In the genomic region with DNA sequence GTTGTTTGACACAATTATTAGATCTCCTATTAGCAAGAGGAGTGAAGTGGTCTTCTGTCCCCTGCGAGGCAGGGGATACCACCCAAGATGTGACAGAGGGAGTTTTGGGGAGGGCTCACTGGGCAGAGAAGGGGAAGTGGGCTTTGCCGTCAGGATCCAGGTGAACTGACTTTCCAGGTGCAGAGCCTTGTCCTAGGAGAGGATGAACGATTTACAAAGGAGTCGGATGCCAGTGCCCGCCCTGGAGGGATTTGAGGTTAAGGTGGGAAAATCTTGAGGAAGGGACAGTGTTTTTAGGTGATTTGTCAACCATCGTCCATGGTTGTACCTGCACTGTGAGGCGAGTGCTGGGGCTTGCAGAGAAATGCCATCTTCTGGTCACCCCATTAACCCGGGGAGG, we compare ENCODE assay signal across 21 cellular contexts.
DNase-seq lines count a peak whose midpoint lies in the region; ATAC-seq and TF ChIP-seq lines count a peak whose summit lies in the region.
"Had no signal": no experiment of that assay in that cellular context is flagged by ENCODE, and none has a peak within 500 bp of the region (broad histone marks: within the 10 kb centered on the region; RNA-seq: fewer than 3 reads in every experiment).

No MANE protein-coding gene starts in this region.

- no peak overlapping the region for H3T11ph ChIP-seq in H9 (ENCODE audit: low read length)

- H3K4ac ChIP-seq in H9 (ENCODE audit: low read depth, low read length), result no peak overlapping the region

- H3K27ac ChIP-seq in H9 (ENCODE audit: insufficient read length, low read depth, low read length) (no peak overlapping the region), PC-3 (ENCODE audit: low read length) (no peak overlapping the region)
- H3K27ac ChIP-seq: BLaER1 had no signal

- no peak overlapping the region for H2BK120ac ChIP-seq in H9 (ENCODE audit: low read depth, low read length, poor library complexity, severe bottlenecking)

- no peak overlapping the region for H4K5ac ChIP-seq in H9 (ENCODE audit: insufficient read length, low read depth, low read length)

- no peaks in the 10 kb centered on the region for H3K79me1 ChIP-seq in H9 (ENCODE audit: insufficient read depth, low read depth, low read length, poor library complexity, severe bottlenecking)

- H3K9me3 ChIP-seq in H9 (ENCODE audit: control insufficient read depth, low read depth, low read length), result no peaks in the 10 kb centered on the region
- H3K9me3 ChIP-seq in PC-3 (ENCODE audit: low read length), result no peaks in the 10 kb centered on the region
- H3K9me3 ChIP-seq: BE2C, BLaER1 had no signal

- no peak for DNase-seq in H9
- peak; percentile 57 for DNase-seq in mesenteric fat pad (ENCODE audit: low spot score)
- DNase-seq in posterior vena cava (ENCODE audit: low spot score), result peak; percentile 51
- no peak for DNase-seq in PC-3
- DNase-seq in nephron progenitor cell, result no peak
- no peak for DNase-seq in osteocyte (ENCODE audit: extremely low spot score, unreplicated experiment)
- DNase-seq: 8988T; ACHN; BE2C; C1 segment of cervical spinal cord; CD4-positive, alpha-beta memory T cell; CD4-positive, CD25-positive, alpha-beta regulatory T cell; CD8-positive, alpha-beta memory T cell; COR-L47; DMS 273 treated with DMSO at 0.1 percent for 48 hours; DMS153; DMS53; DND-41; GF-D8 had no signal

- H3K14ac ChIP-seq in H9 (ENCODE audit: insufficient read depth, low read length), result no peak overlapping the region

- no peaks in the 10 kb centered on the region for H3K23me2 ChIP-seq in H9 (ENCODE audit: insufficient read length, low read depth, low read length, poor library complexity, severe bottlenecking)

- no peaks in the 10 kb centered on the region for H3K9me2 ChIP-seq in PC-3 (replicated peaks; ENCODE audit: low read length)

- intact Hi-C loops in posterior vena cava (cut with DNase I) (no loop called here), PC-3 (cut with micrococcal nuclease) (no loop called here)

- POLR2A ChIA-PET in PC-3 (lab: Charles Lee; ENCODE audit: unreplicated experiment), result no interaction called here

- H2AK5ac ChIP-seq in H9 (ENCODE audit: insufficient read length, low read length), result no peak overlapping the region

- no peak overlapping the region for H3K23ac ChIP-seq in H9 (ENCODE audit: insufficient read length, low read depth, low read length)

- no peak overlapping the region for H2AFZ ChIP-seq in H9 (ENCODE audit: low read length)
- no peak overlapping the region for H2AFZ ChIP-seq in PC-3 (ENCODE audit: low read length)

- H3K27ac Mint-ChIP-seq in H9 (peak overlapping the region in 2 of 3 experiments; percentile 7 to 18; a peak in 2 of 7 replicates), nephron progenitor cell (no peak overlapping the region), osteocyte (ENCODE audit: unreplicated experiment) (no peak overlapping the region)
- H3K27ac Mint-ChIP-seq: CD14-positive monocyte; CD4-positive, CD25-positive, alpha-beta regulatory T cell; CD8-positive, alpha-beta memory T cell had no signal

- no peak overlapping the region for H2BK5ac ChIP-seq in H9 (ENCODE audit: insufficient read length, low read length)

- H3K56ac ChIP-seq in H9 (ENCODE audit: insufficient read length, low read depth, low read length), result no peak overlapping the region

- H2BK12ac ChIP-seq in H9 (ENCODE audit: insufficient read length, low read depth, low read length), result no peak overlapping the region

- H3K18ac ChIP-seq in H9 (ENCODE audit: insufficient read length, low read depth, low read length), result no peak overlapping the region

- peaks cover 37 to 52% of the 10 kb centered on the region in 2 experiments for H3K4me1 Mint-ChIP-seq in H9
- peaks cover 24% of the 10 kb centered on the region for H3K4me1 Mint-ChIP-seq in nephron progenitor cell
- H3K4me1 Mint-ChIP-seq in osteocyte (ENCODE audit: unreplicated experiment), result peaks cover 8% of the 10 kb centered on the region
- H3K4me1 Mint-ChIP-seq: CD14-positive monocyte; CD4-positive, alpha-beta memory T cell; CD4-positive, CD25-positive, alpha-beta regulatory T cell; CD8-positive, alpha-beta memory T cell had no signal

- H4K20me1 ChIP-seq in H9 (ENCODE audit: control insufficient read depth, insufficient read depth, insufficient read length) (no peaks in the 10 kb centered on the region), PC-3 (ENCODE audit: low read length) (no peaks in the 10 kb centered on the region)
- H4K20me1 ChIP-seq: BLaER1 had no signal

- H3K9me3 Mint-ChIP-seq in H9, result peaks cover 2 to 6% of the 10 kb centered on the region in 2 experiments; a peak in 4 of 5 replicates
- no peaks in the 10 kb centered on the region for H3K9me3 Mint-ChIP-seq in nephron progenitor cell
- H3K9me3 Mint-ChIP-seq in osteocyte (ENCODE audit: unreplicated experiment), result peaks cover 4% of the 10 kb centered on the region

- CTCF ChIA-PET in PC-3 (lab: Charles Lee), result no interaction called here

- no peaks in the 10 kb centered on the region for H3K36me3 ChIP-seq in PC-3 (ENCODE audit: low read depth, low read length)
- H3K36me3 ChIP-seq: BE2C, BLaER1 had no signal

- no peaks in the 10 kb centered on the region; the same call in 1 of the 2 replicates for H3K27me3 Mint-ChIP-seq in H9 (ENCODE audit: low read depth)
- peaks cover 36% of the 10 kb centered on the region for H3K27me3 Mint-ChIP-seq in nephron progenitor cell (ENCODE audit: low read depth, poor library complexity)
- H3K27me3 Mint-ChIP-seq in osteocyte (ENCODE audit: unreplicated experiment), result peaks cover 14% of the 10 kb centered on the region
- H3K27me3 Mint-ChIP-seq: CD4-positive, CD25-positive, alpha-beta regulatory T cell had no signal

- peaks cover 3% of the 10 kb centered on the region; the same call in 1 of the 2 replicates for H3K4me1 ChIP-seq in H9 (ENCODE audit: insufficient read depth, low read length)
- H3K4me1 ChIP-seq in PC-3 (ENCODE audit: insufficient read depth, low read length), result peaks cover 5% of the 10 kb centered on the region
- H3K4me1 ChIP-seq: BE2C, BLaER1 had no signal

- no peak overlapping the region for H3K4me3 ChIP-seq in PC-3 (ENCODE audit: low read length)
- H3K4me3 ChIP-seq: BLaER1 had no signal

- no peak overlapping the region for H2BK15ac ChIP-seq in H9 (ENCODE audit: low read depth, low read length)

- H4K91ac ChIP-seq in H9 (ENCODE audit: insufficient read length, low read depth, low read length), result no peak overlapping the region

- no CpG with 5 or more reads among the region's 8 CpGs for WGBS in H9 (ENCODE audit: extremely low coverage, insufficient read length, low lambda C conversion rate)

- no peak overlapping the region for H4K8ac ChIP-seq in H9 (replicated peaks; ENCODE audit: insufficient read length, low read depth, low read length)

- H3K4me3 Mint-ChIP-seq in H9 (no peak overlapping the region), nephron progenitor cell (no peak overlapping the region), osteocyte (ENCODE audit: unreplicated experiment) (no peak overlapping the region)
- H3K4me3 Mint-ChIP-seq: CD14-positive monocyte; CD4-positive, alpha-beta memory T cell; CD4-positive, CD25-positive, alpha-beta regulatory T cell; CD8-positive, alpha-beta memory T cell had no signal

- H3K36me3 Mint-ChIP-seq in H9 (ENCODE audit: insufficient read depth in 1 of 3, low read depth in 3 of 3) (peaks cover 0 to 2% (median 0%) of the 10 kb centered on the region in 3 experiments; a peak in 1 of 7 replicates), nephron progenitor cell (ENCODE audit: low read depth) (no peaks in the 10 kb centered on the region), osteocyte (ENCODE audit: unreplicated experiment) (no peaks in the 10 kb centered on the region)
- H3K36me3 Mint-ChIP-seq: CD14-positive monocyte; CD4-positive, alpha-beta memory T cell; CD4-positive, CD25-positive, alpha-beta regulatory T cell; CD8-positive, alpha-beta memory T cell had no signal

- no TSS peak for BruUV-seq in PC-3 (replicated peaks; lab: Mats Ljungman, UMichigan)

- TF ChIP-seq CTCF in H9 (conservative IDR thresholded peaks at IDR 0.05) (no peak), PC-3 (conservative IDR thresholded peaks at IDR 0.05; ENCODE audit: low read depth, low read length) (no peak), nephron progenitor cell (IDR thresholded peaks at IDR 0.05) (no peak), osteocyte (IDR thresholded peaks at IDR 0.05) (no peak)

- no peak for ATAC-seq in PC-3

- H3K79me2 ChIP-seq in H9 (ENCODE audit: insufficient read depth, low read length), result no peaks in the 10 kb centered on the region
- no peaks in the 10 kb centered on the region for H3K79me2 ChIP-seq in PC-3 (ENCODE audit: low read length)

- H2BK20ac ChIP-seq in H9 (ENCODE audit: low read depth, low read length, poor library complexity, severe bottlenecking), result no peak overlapping the region

- H3K4me2 ChIP-seq in H9 (ENCODE audit: insufficient read depth, insufficient read length, low read length), result no peak overlapping the region
- H3K4me2 ChIP-seq in PC-3 (ENCODE audit: low read length), result no peak overlapping the region
- H3K4me2 ChIP-seq: BLaER1 had no signal

- H3K9ac ChIP-seq in H9 (ENCODE audit: extremely low read depth, insufficient read length, low read length), result no peak overlapping the region
- H3K9ac ChIP-seq in PC-3 (ENCODE audit: low read length), result no peak overlapping the region
- H3K9ac ChIP-seq: BLaER1 had no signal

- H3K27me3 ChIP-seq in H9 (ENCODE audit: insufficient read depth, low read length) (no peaks in the 10 kb centered on the region), PC-3 (ENCODE audit: low read length) (peaks cover 35% of the 10 kb centered on the region)
- H3K27me3 ChIP-seq: BE2C, BLaER1 had no signal

- H3F3A ChIP-seq in PC-3 (ENCODE audit: low read length, unreplicated experiment), result no peaks in the 10 kb centered on the region

Comparison
In these comparisons a context has a peak if more than half of its experiments do, and no peak if none do; other contexts are left out.
1. DNase-seq: peak in mesenteric fat pad (single experiment) and posterior vena cava (single experiment); none in H9 (single experiment), PC-3 (single experiment), nephron progenitor cell (single experiment) and osteocyte (single experiment).
2. H3K27ac Mint-ChIP-seq: peak in H9 (2 of 3); none in nephron progenitor cell (single experiment) and osteocyte (single experiment).